In the genomic region with DNA sequence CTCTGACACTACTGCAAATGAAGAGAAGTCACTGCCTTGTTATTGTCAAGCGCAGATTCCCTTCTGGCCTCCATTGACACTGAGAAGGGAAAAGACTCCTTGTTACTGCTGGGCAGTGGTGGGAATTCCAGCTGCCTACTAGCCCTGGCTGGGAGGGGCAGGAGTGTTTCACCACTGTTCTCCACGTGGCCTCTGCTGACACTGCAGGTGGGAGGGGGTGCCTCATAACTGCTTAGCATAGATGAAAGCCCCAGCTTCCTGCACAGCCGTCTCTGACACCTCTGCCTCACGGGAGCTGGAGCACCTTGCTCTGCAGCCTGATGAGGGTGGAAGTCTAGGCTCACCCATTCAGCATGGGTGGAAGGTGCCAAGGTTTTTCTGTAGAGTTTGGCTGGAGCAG, we compare ENCODE assay signal across 21 cellular contexts. TPM values are rescaled to one million over a fixed set of nuclear protein-coding genes. Genes with fewer than 3 reads are reported as not detected.
DNase-seq lines count a peak whose midpoint lies in the region; ATAC-seq and TF ChIP-seq lines count a peak whose summit lies in the region.
"Had no signal": no experiment of that assay in that cellular context is flagged by ENCODE, and none has a peak within 500 bp of the region (broad histone marks: within the 10 kb centered on the region; RNA-seq: fewer than 3 reads in every experiment).

No MANE protein-coding gene starts in this region.

- H3K27me3 ChIP-seq in DND-41 (ENCODE audit: insufficient read depth, low read length, poor library complexity) (no peaks in the 10 kb centered on the region), RWPE2 (ENCODE audit: insufficient read depth, poor library complexity, severe bottlenecking) (no peaks in the 10 kb centered on the region)
- H3K27me3 ChIP-seq: BE2C, MG63 had no signal

- H3K4me3 ChIP-seq in DND-41 (ENCODE audit: low read depth in 1 of 2, low read length in 2 of 2) = no peak overlapping the region
- no peak overlapping the region for H3K4me3 ChIP-seq in HEK293 (ENCODE audit: low read depth, low read length)
- no peak overlapping the region for H3K4me3 ChIP-seq in RWPE2 (ENCODE audit: severe bottlenecking)
- H3K4me3 ChIP-seq in mucosa of descending colon = no peak overlapping the region
- H3K4me3 ChIP-seq: MG63, PC-9 had no signal

- CTCF ChIA-PET in HEK293 (lab: Yijun Ruan, JAX) = interaction anchor here (1.0 to 1.1 kb wide), 2 partner anchors 40 to 42 kb away, joined by 3 read pairs; no protein-coding TSS in a partner anchor

- no peak overlapping the region for H3K9ac ChIP-seq in DND-41 (ENCODE audit: low read depth, low read length)
- H3K9ac ChIP-seq: SK-N-SH had no signal

- H3K4me2 ChIP-seq in DND-41 (ENCODE audit: insufficient read depth, low read length) = 0 out of 2 replicates have a peak overlapping the region, but pooled peaks have one; percentile 7
- H3K4me2 ChIP-seq: PC-9, SK-N-SH had no signal

- no peaks in the 10 kb centered on the region for H4K20me1 ChIP-seq in DND-41 (ENCODE audit: insufficient read depth, low read length)

- peak; percentile 76 for ATAC-seq in DND-41 (ENCODE audit: insufficient read depth, low read depth)
- ATAC-seq in RWPE2 (ENCODE audit: low read depth) = peak; percentile 64
- no peak for ATAC-seq in mucosa of descending colon
- ATAC-seq in GM19035 (IDR thresholded peaks at IDR 0.05; ENCODE audit: unreplicated experiment) = no peak
- ATAC-seq: CD8-positive, alpha-beta T cell; Right ventricle myocardium inferior; T-helper 17 cell had no signal

- no peak for TF ChIP-seq CTCF in DND-41 (IDR thresholded peaks at IDR 0.05; ENCODE audit: borderline replicate concordance, extremely low read depth, low read length, poor library complexity, severe bottlenecking)
- no peak for TF ChIP-seq CTCF in HEK293 (tag by site-specific recombination; IDR thresholded peaks at IDR 0.05)
- no peak for TF ChIP-seq CTCF in RWPE2 (IDR thresholded peaks at IDR 0.05; ENCODE audit: poor library complexity, severe bottlenecking)
- TF ChIP-seq CTCF in mucosa of descending colon (IDR thresholded peaks at IDR 0.05) = no peak

- intact Hi-C loops in mucosa of descending colon (cut with DNase I, micrococcal nuclease) = no loop called here

- H3K79me2 ChIP-seq in DND-41 (ENCODE audit: insufficient read depth, low read length) = no peaks in the 10 kb centered on the region

- H3K4me1 ChIP-seq in DND-41 (ENCODE audit: insufficient read depth, low read length) = peaks cover 9% of the 10 kb centered on the region
- no peaks in the 10 kb centered on the region; the same call in 1 of the 2 replicates for H3K4me1 ChIP-seq in HEK293 (ENCODE audit: control insufficient read depth, insufficient read depth, low read length)
- no peaks in the 10 kb centered on the region for H3K4me1 ChIP-seq in RWPE2 (ENCODE audit: insufficient read depth, poor library complexity, severe bottlenecking)
- no peaks in the 10 kb centered on the region for H3K4me1 ChIP-seq in mucosa of descending colon (ENCODE audit: low read depth)
- H3K4me1 ChIP-seq: BE2C had no signal

- no peaks in the 10 kb centered on the region for H3K36me3 ChIP-seq in DND-41 (ENCODE audit: insufficient read depth, low read length)
- H3K36me3 ChIP-seq in HEK293 (ENCODE audit: control insufficient read depth in 2 of 2, insufficient read depth in 1 of 2, low read length in 2 of 2) = 0 out of 3 replicates have a peak, but pooled peaks cover 0 to 2% of the 10 kb centered on the region in 2 experiments
- H3K36me3 ChIP-seq in RWPE2 (ENCODE audit: low read depth) = no peaks in the 10 kb centered on the region
- H3K36me3 ChIP-seq in mucosa of descending colon (ENCODE audit: low read depth) = no peaks in the 10 kb centered on the region
- H3K36me3 ChIP-seq: BE2C, MG63 had no signal

- peak overlapping the region; percentile 16; the same call in 1 of the 2 replicates for H2AFZ ChIP-seq in DND-41 (ENCODE audit: low read depth, low read length)
- H2AFZ ChIP-seq: PC-9 had no signal

- POLR2A ChIA-PET in HEK293 (lab: Yijun Ruan, JAX) = no interaction called here

- H3K9me3 ChIP-seq in DND-41 (ENCODE audit: insufficient read depth, low read length, severe bottlenecking) = no peaks in the 10 kb centered on the region
- H3K9me3 ChIP-seq in HEK293 (ENCODE audit: control insufficient read depth, insufficient read depth, low read depth, low read length) = peaks cover 6% of the 10 kb centered on the region
- H3K9me3 ChIP-seq in RWPE2 (ENCODE audit: severe bottlenecking) = no peaks in the 10 kb centered on the region
- H3K9me3 ChIP-seq in mucosa of descending colon = no peaks in the 10 kb centered on the region
- H3K9me3 ChIP-seq: SK-N-SH had no signal

- no peak overlapping the region for H3K27ac ChIP-seq in DND-41 (ENCODE audit: low read length)
- H3K27ac ChIP-seq in HEK293 (ENCODE audit: extremely low read depth, low read depth, low read length) = no peak overlapping the region
- H3K27ac ChIP-seq in RWPE2 (ENCODE audit: poor library complexity, severe bottlenecking) = no peak overlapping the region
- H3K27ac ChIP-seq: HL-60, PC-9 had no signal

- DNase-seq in DND-41 (peak; percentile 18), RWPE2 (ENCODE audit: low spot score) (no peak), left kidney (ENCODE audit: low read depth, low spot score) (peak; percentile 58), mucosa of descending colon (no peak), NCI-H2196 treated with DMSO at 0.1 percent for 48 hours (lab: John Stamatoyannopoulos, UW; ENCODE audit: unreplicated experiment) (no peak)
- DNase-seq: BE2C; CD8-positive, alpha-beta T cell; HCEC 1CT; KG1; MG63; NCI-H1105; NCI-H1930; NCI-H2171 treated with DMSO at 0.1 percent for 48 hours; NCI-H510A; PC-9; SK-N-SH; T-helper 17 cell had no signal

TF ChIP-seq in HEK293, 187 proteins besides CTCF, POLR2A, EP300 and RAD21:
- TF ChIP-seq, protein P1, sequence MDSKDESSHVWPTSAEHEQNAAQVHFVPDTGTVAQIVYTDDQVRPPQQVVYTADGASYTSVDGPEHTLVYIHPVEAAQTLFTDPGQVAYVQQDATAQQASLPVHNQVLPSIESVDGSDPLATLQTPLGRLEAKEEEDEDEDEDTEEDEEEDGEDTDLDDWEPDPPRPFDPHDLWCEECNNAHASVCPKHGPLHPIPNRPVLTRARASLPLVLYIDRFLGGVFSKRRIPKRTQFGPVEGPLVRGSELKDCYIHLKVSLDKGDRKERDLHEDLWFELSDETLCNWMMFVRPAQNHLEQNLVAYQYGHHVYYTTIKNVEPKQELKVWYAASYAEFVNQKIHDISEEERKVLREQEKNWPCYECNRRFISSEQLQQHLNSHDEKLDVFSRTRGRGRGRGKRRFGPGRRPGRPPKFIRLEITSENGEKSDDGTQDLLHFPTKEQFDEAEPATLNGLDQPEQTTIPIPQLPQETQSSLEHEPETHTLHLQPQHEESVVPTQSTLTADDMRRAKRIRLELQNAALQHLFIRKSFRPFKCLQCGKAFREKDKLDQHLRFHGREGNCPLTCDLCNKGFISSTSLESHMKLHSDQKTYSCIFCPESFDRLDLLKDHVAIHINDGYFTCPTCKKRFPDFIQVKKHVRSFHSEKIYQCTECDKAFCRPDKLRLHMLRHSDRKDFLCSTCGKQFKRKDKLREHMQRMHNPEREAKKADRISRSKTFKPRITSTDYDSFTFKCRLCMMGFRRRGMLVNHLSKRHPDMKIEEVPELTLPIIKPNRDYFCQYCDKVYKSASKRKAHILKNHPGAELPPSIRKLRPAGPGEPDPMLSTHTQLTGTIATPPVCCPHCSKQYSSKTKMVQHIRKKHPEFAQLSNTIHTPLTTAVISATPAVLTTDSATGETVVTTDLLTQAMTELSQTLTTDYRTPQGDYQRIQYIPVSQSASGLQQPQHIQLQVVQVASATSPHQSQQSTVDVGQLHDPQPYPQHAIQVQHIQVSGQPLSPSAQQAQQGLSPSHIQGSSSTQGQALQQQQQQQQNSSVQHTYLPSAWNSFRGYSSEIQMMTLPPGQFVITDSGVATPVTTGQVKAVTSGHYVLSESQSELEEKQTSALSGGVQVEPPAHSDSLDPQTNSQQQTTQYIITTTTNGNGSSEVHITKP (tag by site-specific recombination; IDR thresholded peaks at IDR 0.05) = peak; percentile 27; the same call in 1 of the 2 replicates
- no peak for TF ChIP-seq SP2 (tag by site-specific recombination; IDR thresholded peaks at IDR 0.05)

RNA-seq across cellular contexts. Expression of a gene that starts 52.2 kb away (rescaled TPM):
- 10 to 100 TPM; 30.9 to 54.0 (median 35.8) TPM for total RNA-seq in mucosa of descending colon

Comparison
In these comparisons a context has a peak if more than half of its experiments do, and no peak if none do; other contexts are left out.
1. ATAC-seq: peak in DND-41 (single experiment) and RWPE2 (single experiment); none in mucosa of descending colon (single experiment) and GM19035 (single experiment).
2. DNase-seq: peak in DND-41 (single experiment) and left kidney (single experiment); none in RWPE2 (single experiment), mucosa of descending colon (0 of 3) and NCI-H2196 treated with DMSO at 0.1 percent for 48 hours (single experiment).